Comparison of ENCODE assay signal across 1 cellular context in the genomic region with DNA sequence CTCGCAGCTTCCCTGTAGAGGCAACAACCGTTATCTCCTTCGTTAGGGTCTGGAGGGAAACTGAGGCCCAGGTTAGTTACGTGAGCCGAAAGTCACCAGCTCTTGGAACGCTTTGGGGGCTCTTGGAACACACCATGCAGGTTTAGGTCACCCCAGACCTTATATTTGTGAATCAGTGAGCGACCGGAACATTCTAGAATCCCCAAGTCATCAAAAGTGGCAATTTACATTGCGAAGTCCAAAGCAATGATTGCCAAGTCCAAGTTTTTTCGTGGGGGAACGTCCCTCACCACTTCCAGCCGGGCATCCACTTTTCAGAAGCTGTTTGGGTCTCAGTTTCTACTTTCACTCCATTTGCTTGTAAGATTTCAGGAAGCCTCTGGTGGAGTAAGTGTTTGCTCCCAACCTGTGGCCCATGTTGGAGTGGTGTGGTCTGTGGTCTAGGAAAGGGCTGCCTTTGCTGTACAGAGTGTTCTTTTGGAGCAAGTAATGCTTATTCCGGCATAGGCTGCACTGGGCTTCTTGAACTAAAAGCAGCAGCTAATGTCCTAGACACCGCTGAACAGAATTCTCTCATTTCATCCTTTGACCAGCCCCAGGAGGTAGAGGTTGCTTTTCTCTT.
TF ChIP-seq lines count a peak whose summit lies in the region.

No MANE protein-coding gene starts in this region.

TF ChIP-seq in K562, 482 proteins besides CTCF, POLR2A, EP300 and RAD21 (continued from another document):
- peak; percentile 48; the same call in 1 of the 2 replicates for TF ChIP-seq MGA (IDR thresholded peaks at IDR 0.05)
- no peak for TF ChIP-seq XRCC3 (IDR thresholded peaks at IDR 0.05)
- no peak for TF ChIP-seq HINFP (tag; conservative IDR thresholded peaks at IDR 0.05; ENCODE audit: low read depth)
- TF ChIP-seq MTF1 (CRISPR knock-in tag; IDR thresholded peaks at IDR 0.05; ENCODE audit: borderline replicate concordance): no peak
- peak; percentile 68; the same call in 1 of the 2 replicates for TF ChIP-seq BACH1 (tag; IDR thresholded peaks at IDR 0.05)
- TF ChIP-seq RBBP5 (IDR thresholded peaks at IDR 0.05; ENCODE audit: borderline replicate concordance, insufficient read depth, low read length, poor library complexity, severe bottlenecking): no peak
- TF ChIP-seq ZNF511 (CRISPR knock-in tag; IDR thresholded peaks at IDR 0.05): no peak
- TF ChIP-seq CHCHD3 (CRISPR knock-in tag; IDR thresholded peaks at IDR 0.05): no peak
- TF ChIP-seq WHSC1 (IDR thresholded peaks at IDR 0.05; ENCODE audit: low read length): no peak
- TF ChIP-seq SREBF2 (CRISPR knock-in tag; IDR thresholded peaks at IDR 0.05): no peak
- peak; percentile 57 for TF ChIP-seq POLR2H (tag; IDR thresholded peaks at IDR 0.05; ENCODE audit: low read depth)
- no peak for TF ChIP-seq SAFB2 (IDR thresholded peaks at IDR 0.05; ENCODE audit: borderline replicate concordance, low read depth, low read length, severe bottlenecking)
- peak; percentile 70 for TF ChIP-seq ZNF592 (IDR thresholded peaks at IDR 0.05)
